7 cellular contexts compared by ENCODE assay signal in the genomic region with DNA sequence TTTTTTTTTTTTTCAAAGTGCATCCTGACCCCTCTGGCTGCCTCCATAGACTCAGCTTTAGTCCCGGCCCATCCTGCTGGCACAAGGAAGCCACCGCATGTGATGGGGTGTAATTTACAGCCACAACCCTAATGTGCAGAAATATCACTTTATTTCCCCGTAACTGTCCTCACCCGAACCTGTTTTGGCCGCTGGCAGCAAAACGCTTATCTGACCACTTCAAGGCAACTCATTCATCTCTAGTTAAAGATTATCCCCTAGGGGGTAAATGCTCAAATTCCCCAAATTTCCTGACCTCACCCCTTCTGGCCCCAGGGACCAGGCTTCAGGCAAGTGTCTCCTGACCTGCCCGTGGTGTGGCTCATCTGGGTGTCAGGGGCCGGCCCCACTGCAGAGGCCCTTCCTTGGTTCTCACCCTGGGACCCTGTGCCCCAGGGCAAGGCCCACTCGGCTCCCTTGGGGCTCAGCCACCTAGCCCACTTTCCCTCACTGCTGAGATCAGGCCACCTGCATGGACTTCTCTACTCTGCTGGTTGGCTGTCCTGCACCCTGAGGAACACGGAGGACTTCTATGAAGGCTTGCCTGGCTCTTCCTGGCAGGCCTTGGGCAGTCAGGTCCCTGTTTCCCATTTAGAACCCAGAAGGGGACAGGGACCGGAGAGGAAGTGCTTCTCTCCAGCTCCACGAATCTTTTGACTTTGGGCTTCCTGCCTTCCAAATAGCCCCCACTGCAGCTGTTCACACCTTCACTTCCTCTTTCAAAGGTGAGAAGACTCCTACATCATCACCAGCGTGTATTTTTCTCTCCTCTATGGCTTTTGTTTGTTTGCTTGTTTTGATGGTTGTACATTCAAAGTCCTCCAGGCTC. TPM values are rescaled to one million over a fixed set of nuclear protein-coding genes. Genes with fewer than 3 reads are reported as not detected.
DNase-seq lines count a peak whose midpoint lies in the region; ATAC-seq, FAIRE-seq and TF ChIP-seq lines count a peak whose summit lies in the region.

No MANE protein-coding gene starts in this region.

- no peaks in the 10 kb centered on the region for H3K9me2 ChIP-seq in HCT116 (ENCODE audit: insufficient read depth)

- DNase-seq in HCT116 (ENCODE audit: low read depth, low spot score) = no peak
- DNase-seq in T-helper 2 cell treated with Interferon-gamma antibody and Interleukin-4, amounts not matched to agents 5 μg/mL and 100 μg/mL, for 36 hours (ENCODE audit: low spot score) = no peak
- no peak for DNase-seq in keratinocyte (ENCODE audit: low read depth, low spot score)
- DNase-seq in NCI-H526 (lab: John Stamatoyannopoulos, UW) = no peak
- no peak for DNase-seq in EL
- DNase-seq in kidney = no peak

- H3K9me3 ChIP-seq in HCT116 (ENCODE audit: control insufficient read depth in 1 of 2, insufficient read depth in 1 of 2, low read depth in 1 of 2, low read length in 2 of 2) (no peaks in the 10 kb centered on the region), keratinocyte (ENCODE audit: control insufficient read depth, low read depth, low read length) (no peaks in the 10 kb centered on the region), kidney (ENCODE audit: control insufficient read depth in 1 of 2, low read length in 2 of 2) (no peaks in the 10 kb centered on the region)

- H3K27ac Mint-ChIP-seq in T-helper 2 cell treated with Interferon-gamma antibody and Interleukin-4, amounts not matched to agents 5 μg/mL and 100 μg/mL, for 36 hours = no peak overlapping the region

- no peak overlapping the region for H3K9ac ChIP-seq in HCT116 (ENCODE audit: low read length)
- no peak overlapping the region for H3K9ac ChIP-seq in keratinocyte (ENCODE audit: control insufficient read depth, extremely low read depth, insufficient read depth, low read length)
- no peak overlapping the region for H3K9ac ChIP-seq in kidney (ENCODE audit: low read length in 2 of 2)

- RAD21 ChIA-PET in HCT116 (lab: Charles Lee; ENCODE audit: low non-redundant PET in 1 of 2, low total read pairs in 2 of 2, uncharacterized antibody in 2 of 2, unreplicated experiment in 2 of 2) = interaction anchor here (0.7 to 1.4 kb wide), 4 partner anchors 55 to 555 kb away, joined by 3 to 7 read pairs (median 3); no protein-coding TSS in a partner anchor

- peaks cover 13% of the 10 kb centered on the region for H3K4me1 Mint-ChIP-seq in T-helper 2 cell treated with Interferon-gamma antibody and Interleukin-4, amounts not matched to agents 5 μg/mL and 100 μg/mL, for 36 hours (ENCODE audit: low read depth)

- H3K9me3 Mint-ChIP-seq in T-helper 2 cell treated with Interferon-gamma antibody and Interleukin-4, amounts not matched to agents 5 μg/mL and 100 μg/mL, for 36 hours = no peaks in the 10 kb centered on the region

- H3K27me3 ChIP-seq in HCT116 (ENCODE audit: insufficient read depth, low read length) = no peaks in the 10 kb centered on the region
- H3K27me3 ChIP-seq in keratinocyte (ENCODE audit: control insufficient read depth, extremely low read depth, insufficient read depth, low read length) = peaks cover 3% of the 10 kb centered on the region

- ATAC-seq in GM18861 (IDR thresholded peaks at IDR 0.05; ENCODE audit: unreplicated experiment) (peak; percentile 39), HCT116 (no peak)

- H3K36me3 ChIP-seq in HCT116 (ENCODE audit: control insufficient read depth in 1 of 2, insufficient read depth in 2 of 2, low read length in 2 of 2) = no peaks in the 10 kb centered on the region
- no peaks in the 10 kb centered on the region for H3K36me3 ChIP-seq in keratinocyte (ENCODE audit: control insufficient read depth in 2 of 2, extremely low read depth in 1 of 2, insufficient read depth in 2 of 2, low read length in 2 of 2)
- no peaks in the 10 kb centered on the region for H3K36me3 ChIP-seq in kidney (ENCODE audit: control insufficient read depth in 1 of 2, insufficient read depth in 2 of 2, low read length in 2 of 2)

- dilution Hi-C loops in keratinocyte (cut with MboI; ENCODE audit: extremely low pct_ligation_motif_present, low sequenced_read_pairs) = no loop called here

- CTCF ChIA-PET in HCT116 (lab: Charles Lee) = interaction anchor here (0.8 to 1.9 kb wide), 20 partner anchors 8 to 555 kb away, joined by 3 to 37 read pairs (median 5); no protein-coding TSS in a partner anchor

- POLR2A ChIA-PET in HCT116 (lab: Charles Lee) = no interaction called here

- H3K4me3 ChIP-seq in HCT116 (replicated peaks in 1 of 2; ENCODE audit: low read depth in 1 of 2, low read length in 2 of 2) (no peak overlapping the region), keratinocyte (ENCODE audit: control insufficient read depth in 2 of 3, extremely low read depth in 1 of 3, insufficient read depth in 2 of 3, low read depth in 1 of 3, low read length in 3 of 3) (peak overlapping the region in 1 of 3 experiments; percentile 11), kidney (ENCODE audit: low read length in 2 of 2) (no peak overlapping the region)

- no peak for TF ChIP-seq POLR2A in HCT116 (IDR thresholded peaks at IDR 0.05; ENCODE audit: borderline replicate concordance, extremely low read depth, insufficient read depth, insufficient read length)

- no peak for TF ChIP-seq CTCF in HCT116 (IDR thresholded peaks at IDR 0.05 in 2 of 3, conservative IDR thresholded peaks at IDR 0.05 in 1 of 3; ENCODE audit: borderline replicate concordance in 1 of 3, insufficient read depth in 1 of 3, low read depth in 2 of 3, low read length in 2 of 3)
- no peak for TF ChIP-seq CTCF in keratinocyte (optimal IDR thresholded peaks at IDR 0.05 in 1 of 3, IDR thresholded peaks at IDR 0.05 in 1 of 3, conservative IDR thresholded peaks at IDR 0.05 in 1 of 3; ENCODE audit: extremely low read depth in 1 of 3, insufficient read depth in 2 of 3, low read length in 3 of 3)
- no peak for TF ChIP-seq CTCF in kidney (IDR thresholded peaks at IDR 0.05; ENCODE audit: borderline replicate concordance, extremely low read depth, insufficient read depth)

- H4K20me1 ChIP-seq in HCT116 (ENCODE audit: insufficient read depth) (no peaks in the 10 kb centered on the region), keratinocyte (ENCODE audit: control insufficient read depth, extremely low read depth, insufficient read depth, low read length) (no peaks in the 10 kb centered on the region)

- peaks cover 0 to 8% of the 10 kb centered on the region in 2 experiments; a peak in 2 of 4 replicates for H3K4me1 ChIP-seq in HCT116 (ENCODE audit: control insufficient read depth in 1 of 2, insufficient read depth in 2 of 2, low read length in 2 of 2)
- peaks cover 17% of the 10 kb centered on the region for H3K4me1 ChIP-seq in keratinocyte (ENCODE audit: control insufficient read depth, extremely low read depth, insufficient read depth, low read length)
- peaks cover 0 to 3% of the 10 kb centered on the region in 2 donors for H3K4me1 ChIP-seq in kidney (ENCODE audit: control insufficient read depth in 1 of 2, insufficient read depth in 1 of 2, low read depth in 1 of 2, low read length in 2 of 2)

- no TSS peak for BruUV-seq in HCT116 (replicated peaks; lab: Mats Ljungman, UMichigan)

- H3K4me3 Mint-ChIP-seq in T-helper 2 cell treated with Interferon-gamma antibody and Interleukin-4, amounts not matched to agents 5 μg/mL and 100 μg/mL, for 36 hours = peak overlapping the region; percentile 58

- no peaks in the 10 kb centered on the region for H3K9me1 ChIP-seq in keratinocyte (ENCODE audit: control insufficient read depth, extremely low read depth, insufficient read depth, low read length)

- H3K27ac ChIP-seq in HCT116 (ENCODE audit: low read depth, low read length) (no peak overlapping the region), keratinocyte (ENCODE audit: control insufficient read depth, insufficient read depth, low read length) (no peak overlapping the region), kidney (ENCODE audit: low read depth in 2 of 2, low read length in 2 of 2) (no peak overlapping the region)

- FAIRE-seq in keratinocyte (lab: Jason Lieb, UNC) (no peak), kidney (lab: Jason Lieb, UNC) (no peak)

- intact Hi-C loops in HCT116 (cut with micrococcal nuclease) = loop anchor here (1.0 to 2.0 kb wide), 3 partner anchors 257 to 430 kb away; no protein-coding TSS in a partner anchor
- intact Hi-C loops in kidney (cut with DNase I) = loop anchor here (5.0 kb wide), 1 partner anchor 256 kb away; no protein-coding TSS in a partner anchor

- TF ChIP-seq RAD21 in HCT116 (IDR thresholded peaks at IDR 0.05; ENCODE audit: low read depth) = no peak

- H3K79me2 ChIP-seq in HCT116 (ENCODE audit: insufficient read depth, low read length) (no peaks in the 10 kb centered on the region), keratinocyte (ENCODE audit: control insufficient read depth, insufficient read depth, low read length) (no peaks in the 10 kb centered on the region)

- H3K4me2 ChIP-seq in HCT116 (ENCODE audit: low read length) = 0 out of 2 replicates have a peak overlapping the region, but pooled peaks have one; percentile 54
- H3K4me2 ChIP-seq in keratinocyte (ENCODE audit: control insufficient read depth, extremely low read depth, insufficient read depth, low read depth, low read length) = peak overlapping the region; percentile 68

- H3K27me3 Mint-ChIP-seq in T-helper 2 cell treated with Interferon-gamma antibody and Interleukin-4, amounts not matched to agents 5 μg/mL and 100 μg/mL, for 36 hours (ENCODE audit: low read depth) = peaks cover 37% of the 10 kb centered on the region

- H2AFZ ChIP-seq in HCT116 (ENCODE audit: low read depth, low read length, poor library complexity, severe bottlenecking) (no peak overlapping the region), keratinocyte (ENCODE audit: control insufficient read depth, low read length) (no peak overlapping the region)

- H3K36me3 Mint-ChIP-seq in T-helper 2 cell treated with Interferon-gamma antibody and Interleukin-4, amounts not matched to agents 5 μg/mL and 100 μg/mL, for 36 hours (ENCODE audit: low read depth) = no peaks in the 10 kb centered on the region

TF ChIP-seq in HCT116, 20 proteins besides CTCF, POLR2A, EP300 and RAD21 (continues in another document):
- TF ChIP-seq JUND (IDR thresholded peaks at IDR 0.05) (no peak), CBX3 (IDR thresholded peaks at IDR 0.05; ENCODE audit: low read depth) (no peak), SRF (IDR thresholded peaks at IDR 0.05; ENCODE audit: low read depth) (no peak), ZNF274 (IDR thresholded peaks at IDR 0.05; ENCODE audit: low read depth, low read length) (no peak)

RNA-seq across cellular contexts. Expression of a gene that starts 53.3 kb away (rescaled TPM):
- 1.9 TPM for total RNA-seq in HCT116 (2021; ENCODE audit: unreplicated experiment)
- 0.61 and 1.3 TPM in 2 replicates for polyA plus RNA-seq in HCT116 (2012)
- polyA plus RNA-seq in keratinocyte = 0.08 TPM in 1 of 3 replicates, not detected in the others
- polyA plus RNA-seq in keratinocyte (2011; ENCODE audit: low read depth) = not detected
- 0.06 and 0.10 TPM in 2 replicates for polyA plus RNA-seq in keratinocyte (2011; cell fraction: cytosol; rRNA removed)
- polyA plus RNA-seq in keratinocyte (2011; cell fraction: nucleus; rRNA removed) = 0.09 and 0.27 TPM in 2 replicates
- 0.06 and 0.10 TPM in 2 replicates for polyA plus RNA-seq in keratinocyte (2012; ENCODE audit: low replicate concordance)
- not detected in 3 replicates for polyA minus RNA-seq in keratinocyte
- polyA minus RNA-seq in keratinocyte (2011; cell fraction: cytosol; rRNA and poly(A)+ RNA removed) = not detected
- not detected in 2 replicates for polyA minus RNA-seq in keratinocyte (2011; cell fraction: nucleus; rRNA and poly(A)+ RNA removed)
- total RNA-seq in kidney = 2.2 TPM
- 0.80 TPM for polyA plus RNA-seq in kidney (ENCODE audit: insufficient read depth, low read depth, low replicate concordance)
